In the genomic region with DNA sequence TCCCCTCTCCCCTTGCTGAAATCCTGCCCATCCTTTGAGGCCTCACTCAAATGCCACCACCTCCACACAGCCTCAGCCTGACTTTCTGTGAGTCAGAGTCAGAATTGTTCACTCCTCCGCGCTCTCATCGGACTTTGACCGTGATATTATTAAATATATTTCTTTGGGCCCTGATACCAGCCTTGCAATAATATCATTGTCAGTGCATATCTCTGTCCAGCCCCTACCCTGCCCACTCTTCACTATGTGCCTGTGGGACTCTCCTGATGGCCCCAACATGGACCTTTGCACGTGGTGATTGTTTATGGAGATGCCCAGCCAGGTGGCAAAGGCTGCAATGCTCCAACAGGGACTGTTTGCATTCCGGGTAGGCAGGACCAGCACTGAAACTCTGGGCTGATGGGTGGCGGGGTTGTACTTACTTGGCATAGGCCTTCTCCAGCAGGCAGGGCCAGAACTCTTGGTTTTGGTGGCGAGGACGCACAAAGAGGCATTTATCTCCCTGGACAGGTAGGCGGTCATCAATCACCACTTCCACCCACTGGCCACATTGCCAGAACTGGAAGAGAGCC, we compare ENCODE assay signal across 19 cellular contexts. TPM values are rescaled to one million over a fixed set of nuclear protein-coding genes. Genes with fewer than 3 reads are reported as not detected.
DNase-seq lines count a peak whose midpoint lies in the region; ATAC-seq and TF ChIP-seq lines count a peak whose summit lies in the region.
"Had no signal": no experiment of that assay in that cellular context is flagged by ENCODE, and none has a peak within 500 bp of the region (broad histone marks: within the 10 kb centered on the region; RNA-seq: fewer than 3 reads in every experiment).

No MANE protein-coding gene starts in this region.

- no peak overlapping the region for H3K9ac ChIP-seq in mesenchymal stem cell (ENCODE audit: low read length)
- no peak overlapping the region for H3K9ac ChIP-seq in Karpas-422 (ENCODE audit: low read length)

- H2AFZ ChIP-seq in mesenchymal stem cell (ENCODE audit: low read depth, low read length) (no peak overlapping the region), Karpas-422 (ENCODE audit: low read length) (no peak overlapping the region)

- DNase-seq in SW480 (ENCODE audit: low spot score) (peak; percentile 32), lung (ENCODE audit: low spot score) (peak; percentile 23), type B pancreatic cell (ENCODE audit: extremely low spot score, unreplicated experiment) (peak; percentile 51), mesenchymal stem cell (no peak), Karpas-422 (no peak)
- peak; percentile 6 to 7 for DNase-seq in central memory CD8-positive, alpha-beta T cell (ENCODE audit: low spot score in 2 of 2)
- DNase-seq in activated T-cell treated with anti-CD3 and anti-CD28 coated beads, Interleukin-2, amount 50 U/mL, for 48 hours = no peak
- DNase-seq: AML-193, DND-41, KG1, NCI-H1417, NCI-H187, NCI-H226, NCI-H82, OCI-M1, SHP77 had no signal

- no peaks in the 10 kb centered on the region for H3K9me2 ChIP-seq in Karpas-422 (replicated peaks; ENCODE audit: insufficient read depth, low read length)

- H3K27ac Mint-ChIP-seq in central memory CD8-positive, alpha-beta T cell (ENCODE audit: low read depth) = no peak overlapping the region
- H3K27ac Mint-ChIP-seq in type B pancreatic cell = no peak overlapping the region

- H3K4me3 Mint-ChIP-seq in central memory CD8-positive, alpha-beta T cell = no peak overlapping the region
- no peak overlapping the region for H3K4me3 Mint-ChIP-seq in type B pancreatic cell

- H3K9me3 Mint-ChIP-seq in central memory CD8-positive, alpha-beta T cell = no peaks in the 10 kb centered on the region
- H3K9me3 Mint-ChIP-seq in type B pancreatic cell = no peaks in the 10 kb centered on the region

- H3K36me3 ChIP-seq in lung (ENCODE audit: control insufficient read depth in 2 of 2, insufficient read depth in 2 of 2, low read length in 2 of 2) (no peaks in the 10 kb centered on the region), mesenchymal stem cell (ENCODE audit: control insufficient read depth in 1 of 2, insufficient read depth in 2 of 2, low read depth in 1 of 2, low read length in 2 of 2) (no peaks in the 10 kb centered on the region), Karpas-422 (ENCODE audit: insufficient read depth, low read length) (no peaks in the 10 kb centered on the region)

- no peaks in the 10 kb centered on the region for H3K4me1 Mint-ChIP-seq in central memory CD8-positive, alpha-beta T cell
- peaks cover 9% of the 10 kb centered on the region for H3K4me1 Mint-ChIP-seq in type B pancreatic cell (ENCODE audit: unreplicated experiment)

- H2BK120ac ChIP-seq in mesenchymal stem cell (ENCODE audit: low read depth, low read length) = no peak overlapping the region

- no peak overlapping the region for H2BK15ac ChIP-seq in mesenchymal stem cell (ENCODE audit: low read depth, poor library complexity, severe bottlenecking)

- WGBS in lung, 2 donors = 81 to 86% methylated on average over 10 of the region's 10 CpGs
- WGBS in mesenchymal stem cell = 72% methylated on average over 10 of the region's 10 CpGs

- H3K4me3 ChIP-seq in lung (no peak overlapping the region), mesenchymal stem cell (ENCODE audit: insufficient read depth in 1 of 2, low read depth in 1 of 2, low read length in 2 of 2) (no peak overlapping the region), Karpas-422 (ENCODE audit: low read length) (no peak overlapping the region)

- H3K27me3 Mint-ChIP-seq in central memory CD8-positive, alpha-beta T cell = peaks cover 87% of the 10 kb centered on the region
- H3K27me3 Mint-ChIP-seq in type B pancreatic cell = peaks cover 35% of the 10 kb centered on the region

- no peak overlapping the region for H3K14ac ChIP-seq in mesenchymal stem cell (ENCODE audit: low read length in 2 of 2)

- TF ChIP-seq CTCF in lung (IDR thresholded peaks at IDR 0.05; ENCODE audit: control extremely low read depth, extremely low read depth) (no peak), type B pancreatic cell (conservative IDR thresholded peaks at IDR 0.05) (no peak)

- H4K8ac ChIP-seq in mesenchymal stem cell (ENCODE audit: low read length) = no peak overlapping the region

- H3K27ac ChIP-seq in lung (ENCODE audit: low read depth in 1 of 2, low read length in 1 of 2) = no peak overlapping the region
- H3K27ac ChIP-seq in mesenchymal stem cell (ENCODE audit: low read length, poor library complexity, severe bottlenecking) = no peak overlapping the region
- H3K27ac ChIP-seq in Karpas-422 (ENCODE audit: low read length) = no peak overlapping the region
- H3K27ac ChIP-seq: C4-2B had no signal

- H3K27me3 ChIP-seq in lung (ENCODE audit: control insufficient read depth, insufficient read depth) (no peaks in the 10 kb centered on the region), mesenchymal stem cell (ENCODE audit: control insufficient read depth in 1 of 2, insufficient read depth in 1 of 2, low read length in 2 of 2) (peaks cover 0 to 82% of the 10 kb centered on the region in 2 experiments), Karpas-422 (ENCODE audit: low read length) (no peaks in the 10 kb centered on the region)

- no peaks in the 10 kb centered on the region for H3K79me1 ChIP-seq in mesenchymal stem cell (replicated peaks; ENCODE audit: low read length, poor library complexity, severe bottlenecking)

- no peaks in the 10 kb centered on the region for H3K36me3 Mint-ChIP-seq in central memory CD8-positive, alpha-beta T cell (ENCODE audit: insufficient read depth)
- H3K36me3 Mint-ChIP-seq in type B pancreatic cell = no peaks in the 10 kb centered on the region

- H2AK5ac ChIP-seq in mesenchymal stem cell (ENCODE audit: low read length, severe bottlenecking) = no peak overlapping the region

- H2BK5ac ChIP-seq in mesenchymal stem cell (ENCODE audit: low read depth, low read length, poor library complexity, severe bottlenecking) = no peak overlapping the region

- no peak overlapping the region for H3K4me2 ChIP-seq in mesenchymal stem cell (ENCODE audit: low read length, poor library complexity, severe bottlenecking)
- no peak overlapping the region for H3K4me2 ChIP-seq in Karpas-422 (ENCODE audit: low read depth, low read length, poor library complexity, severe bottlenecking)

- H3K4me1 ChIP-seq in lung (ENCODE audit: control insufficient read depth in 2 of 2, insufficient read depth in 2 of 2, low read length in 2 of 2) (no peaks in the 10 kb centered on the region), mesenchymal stem cell (ENCODE audit: control insufficient read depth, insufficient read depth, low read depth, low read length) (no peaks in the 10 kb centered on the region), Karpas-422 (ENCODE audit: low read length) (peaks cover 9% of the 10 kb centered on the region)

- no peak overlapping the region for H3K23ac ChIP-seq in mesenchymal stem cell (ENCODE audit: low read length in 2 of 2)

- H3K79me2 ChIP-seq in Karpas-422 (ENCODE audit: low read length) = no peaks in the 10 kb centered on the region

- H2BK12ac ChIP-seq in mesenchymal stem cell (ENCODE audit: low read length in 2 of 2) = no peak overlapping the region

- no peak for ATAC-seq in central memory CD8-positive, alpha-beta T cell (replicated peaks; ENCODE audit: extremely low read depth, poor library complexity, severe bottlenecking)
- no peak for ATAC-seq in lung (ENCODE audit: insufficient read depth, low FRiP score)

- no peak overlapping the region for H3K18ac ChIP-seq in mesenchymal stem cell (ENCODE audit: low read depth in 1 of 2, low read length in 2 of 2)

- no peak overlapping the region for H4K91ac ChIP-seq in mesenchymal stem cell (ENCODE audit: low read length)

- H3K9me3 ChIP-seq in lung (ENCODE audit: control insufficient read depth in 2 of 2, insufficient read depth in 1 of 2, low read length in 1 of 2) (no peaks in the 10 kb centered on the region), mesenchymal stem cell (ENCODE audit: control insufficient read depth, low read length) (no peaks in the 10 kb centered on the region), Karpas-422 (ENCODE audit: low read length) (no peaks in the 10 kb centered on the region)

- no peaks in the 10 kb centered on the region; the same call in 1 of the 2 replicates for H4K20me1 ChIP-seq in Karpas-422 (ENCODE audit: insufficient read depth, low read depth, low read length)

- no peak overlapping the region for H3K4ac ChIP-seq in mesenchymal stem cell (ENCODE audit: low read depth in 1 of 2, low read length in 2 of 2)

RNA-seq across cellular contexts. Expression of gene CAPN13, which starts 37.3 kb away (rescaled TPM):
- 10 to 100 TPM in 1 of 2 donors, 1 to 10 TPM in 1; 8.6 to 31.6 TPM for total RNA-seq in lung
- polyA plus RNA-seq in lung = 1 to 10 TPM; 6.6 to 7.8 TPM
- 3.3 and 4.9 TPM in 2 replicates for total RNA-seq in type B pancreatic cell (ENCODE audit: low replicate concordance)
- not detected for polyA plus RNA-seq in mesenchymal stem cell (2013, experiment 1 of 2)
- not detected for polyA plus RNA-seq in mesenchymal stem cell (2013, experiment 2 of 2)
- total RNA-seq in Karpas-422 (2014; rRNA removed; shearing (Covaris generic); ENCODE audit: low replicate concordance) = not detected in 2 replicates
- total RNA-seq: G401, RPMI7951 had no signal

Comparison
In these comparisons a context has a peak if more than half of its experiments do, and no peak if none do; other contexts are left out.
1. DNase-seq: peak in SW480 (single experiment), central memory CD8-positive, alpha-beta T cell (2 of 2), lung (single experiment) and type B pancreatic cell (single experiment); none in mesenchymal stem cell (single experiment), Karpas-422 (single experiment) and activated T-cell treated with anti-CD3 and anti-CD28 coated beads, Interleukin-2, amount 50 U/mL, for 48 hours (0 of 2).